1 cellular context compared by ENCODE assay signal in the genomic region with DNA sequence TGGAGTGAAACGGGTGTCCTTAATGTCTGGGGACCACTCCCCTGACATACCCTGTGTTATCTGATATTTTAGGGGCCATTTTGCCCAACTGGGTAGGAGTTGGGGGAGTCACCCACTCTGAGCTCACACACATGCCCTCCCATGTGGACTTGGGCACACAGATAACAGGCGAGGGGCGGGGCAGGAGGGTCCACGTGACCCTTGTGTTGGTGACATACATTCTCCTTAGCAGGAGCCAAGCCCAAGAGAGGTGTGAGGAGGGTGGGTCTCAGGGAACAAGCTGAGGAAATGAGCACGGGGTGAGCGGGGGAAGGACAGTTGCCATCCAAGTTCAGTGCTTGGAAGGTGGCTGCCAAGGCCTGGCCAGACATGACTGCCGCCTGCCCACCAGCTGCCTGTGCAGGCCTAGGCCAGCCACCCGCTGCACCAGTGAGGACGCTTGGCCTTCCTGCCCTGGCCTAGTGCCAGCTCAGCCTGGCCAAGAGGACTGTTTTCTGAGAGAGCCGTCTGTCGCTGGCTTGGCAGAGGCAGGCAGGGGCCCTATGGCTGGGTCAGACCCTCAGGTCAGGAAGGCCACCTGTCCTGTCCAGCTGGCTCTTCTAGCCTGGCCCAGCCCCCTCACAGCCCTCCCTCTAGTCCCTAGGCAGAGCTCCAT.
TF ChIP-seq lines count a peak whose summit lies in the region.

No MANE protein-coding gene starts in this region.

TF ChIP-seq in GM12891, 5 proteins besides CTCF, POLR2A, EP300 and RAD21 (continued from another document):
- TF ChIP-seq PAX5 (IDR thresholded peaks at IDR 0.05; ENCODE audit: insufficient read depth, low read length, severe bottlenecking): no peak
TF ChIP-seq in GM12891: peak in this region for 0.
